In genomic region chr4:107258359-107258758, GRCh38 we compare ENCODE assay signal across 18 cellular contexts.
DNase-seq lines count a peak whose midpoint lies in the region; ATAC-seq and TF ChIP-seq lines count a peak whose summit lies in the region.
"Had no signal": no experiment of that assay in that cellular context is flagged by ENCODE, and none has a peak within 500 bp of the region (broad histone marks: within the 10 kb centered on the region; RNA-seq: fewer than 3 reads in every experiment).

No MANE protein-coding gene starts in this region.

- no peaks in the 10 kb centered on the region for H3K36me3 Mint-ChIP-seq in naive thymus-derived CD4-positive, alpha-beta T cell
- H3K36me3 Mint-ChIP-seq: CD4-positive, CD25-positive, alpha-beta regulatory T cell had no signal

- H3K4me3 ChIP-seq in GM23248 (no peak overlapping the region), SK-N-SH (ENCODE audit: low read depth in 2 of 2, low read length in 1 of 2) (peak overlapping the region; percentile 23 to 41; a peak in 2 of 4 replicates), fibroblast of mammary gland (ENCODE audit: control insufficient read depth, low read depth, low read length) (no peak overlapping the region), skeletal muscle satellite cell (ENCODE audit: low read length) (no peak overlapping the region)
- H3K4me3 ChIP-seq in naive thymus-derived CD4-positive, alpha-beta T cell (ENCODE audit: low read length): no peak overlapping the region
- H3K4me3 ChIP-seq: heart left ventricle, uterus had no signal

- H3K27ac Mint-ChIP-seq in naive thymus-derived CD4-positive, alpha-beta T cell: no peak overlapping the region
- H3K27ac Mint-ChIP-seq: activated naive CD4-positive, alpha-beta T cell treated with anti-CD3 and anti-CD28 coated beads for 36 hours; CD4-positive, CD25-positive, alpha-beta regulatory T cell; endodermal cell; stimulated activated naive CD8-positive, alpha-beta T cell treated with anti-CD3 and anti-CD28 coated beads, Interleukin-15, Interleukin-2, amounts not matched to agents 100 ng/mL and 50 ng/mL, for 24 hours; T-helper 2 cell treated with Interferon-gamma antibody and Interleukin-4, amounts not matched to agents 5 μg/mL and 100 μg/mL, for 36 hours had no signal

- H3K27ac ChIP-seq in GM23248 (no peak overlapping the region), SK-N-SH (ENCODE audit: low read depth in 2 of 2, low read length in 1 of 2) (peak overlapping the region; percentile 64 to 91)
- H3K27ac ChIP-seq in naive thymus-derived CD4-positive, alpha-beta T cell (ENCODE audit: low read depth, low read length): no peak overlapping the region
- H3K27ac ChIP-seq: heart left ventricle, uterus had no signal

- H3K4me1 Mint-ChIP-seq in naive thymus-derived CD4-positive, alpha-beta T cell: no peaks in the 10 kb centered on the region
- H3K4me1 Mint-ChIP-seq: CD4-positive, CD25-positive, alpha-beta regulatory T cell; endodermal cell had no signal

- no peaks in the 10 kb centered on the region for H4K20me1 ChIP-seq in GM23248 (ENCODE audit: insufficient read depth)
- no peaks in the 10 kb centered on the region for H4K20me1 ChIP-seq in SK-N-SH (ENCODE audit: insufficient read depth)

- DNase-seq in GM23248: peak; percentile 70
- DNase-seq in SK-N-SH: no peak
- DNase-seq in fibroblast of mammary gland (ENCODE audit: low read depth): peak; percentile 74
- no peak for DNase-seq in foreskin melanocyte
- DNase-seq in NCI-H187 (lab: John Stamatoyannopoulos, UW): no peak
- DNase-seq in naive thymus-derived CD4-positive, alpha-beta T cell: no peak
- DNase-seq: activated naive CD4-positive, alpha-beta T cell treated with anti-CD3 and anti-CD28 coated beads for 36 hours; CD4-positive, CD25-positive, alpha-beta regulatory T cell; central memory CD4-positive, alpha-beta T cell; endodermal cell; heart left ventricle; NCI-H82; posterior cingulate gyrus; uterus had no signal

- H3F3A ChIP-seq in GM23248 (ENCODE audit: insufficient read depth): no peaks in the 10 kb centered on the region; the same call in 1 of the 2 replicates
- H3F3A ChIP-seq in SK-N-SH (replicated peaks; ENCODE audit: insufficient read depth): peaks cover 37% of the 10 kb centered on the region

- H3K4me2 ChIP-seq in GM23248 (ENCODE audit: unreplicated experiment): no peak overlapping the region
- H3K4me2 ChIP-seq in SK-N-SH: peak overlapping the region; percentile 61
- H3K4me2 ChIP-seq in skeletal muscle satellite cell (ENCODE audit: low read length): peak overlapping the region; percentile 24

- CTCF ChIA-PET in SK-N-SH (lab: Yijun Ruan, JAX): no interaction called here
- CTCF ChIA-PET in naive thymus-derived CD4-positive, alpha-beta T cell (lab: Charles Lee): no interaction called here

- TF ChIP-seq EP300 in SK-N-SH (IDR thresholded peaks at IDR 0.05; ENCODE audit: borderline replicate concordance in 1 of 2, low read depth in 1 of 2, low read length in 1 of 2): peak; percentile 87 to 99

- peaks cover 14% of the 10 kb centered on the region; the same call in 1 of the 2 replicates for H3K4me1 ChIP-seq in GM23248 (ENCODE audit: insufficient read depth)
- H3K4me1 ChIP-seq in SK-N-SH (ENCODE audit: control insufficient read depth in 1 of 2, insufficient read depth in 2 of 2, low read depth in 1 of 2, low read length in 1 of 2): peaks cover 13 to 45% of the 10 kb centered on the region in 2 experiments
- peaks cover 32% of the 10 kb centered on the region for H3K4me1 ChIP-seq in skeletal muscle satellite cell (ENCODE audit: control insufficient read depth, insufficient read depth, low read length)
- no peaks in the 10 kb centered on the region for H3K4me1 ChIP-seq in naive thymus-derived CD4-positive, alpha-beta T cell (ENCODE audit: control insufficient read depth in 2 of 2, insufficient read depth in 2 of 2, low read length in 2 of 2)
- H3K4me1 ChIP-seq: heart left ventricle, uterus had no signal

- ATAC-seq in GM21360 (IDR thresholded peaks at IDR 0.05; ENCODE audit: unreplicated experiment): no peak
- ATAC-seq in naive thymus-derived CD4-positive, alpha-beta T cell: no peak
- ATAC-seq: heart left ventricle had no signal

- H3K9me3 Mint-ChIP-seq in naive thymus-derived CD4-positive, alpha-beta T cell: peaks cover 0 to 1% (median 0%) of the 10 kb centered on the region in 11 donors
- H3K9me3 Mint-ChIP-seq: activated naive CD4-positive, alpha-beta T cell treated with anti-CD3 and anti-CD28 coated beads for 36 hours; endodermal cell; stimulated activated naive CD8-positive, alpha-beta T cell treated with anti-CD3 and anti-CD28 coated beads, Interleukin-15, Interleukin-2, amounts not matched to agents 100 ng/mL and 50 ng/mL, for 24 hours; T-helper 2 cell treated with Interferon-gamma antibody and Interleukin-4, amounts not matched to agents 5 μg/mL and 100 μg/mL, for 36 hours had no signal

- TF ChIP-seq RAD21 in SK-N-SH (IDR thresholded peaks at IDR 0.05; ENCODE audit: low read length): no peak

- H3K9me3 ChIP-seq in GM23248 (ENCODE audit: low read depth) (no peaks in the 10 kb centered on the region), SK-N-SH (no peaks in the 10 kb centered on the region), skeletal muscle satellite cell (replicated peaks; ENCODE audit: low read length) (no peaks in the 10 kb centered on the region)
- no peaks in the 10 kb centered on the region for H3K9me3 ChIP-seq in naive thymus-derived CD4-positive, alpha-beta T cell (ENCODE audit: control insufficient read depth in 2 of 3, low read length in 3 of 3)
- H3K9me3 ChIP-seq: heart left ventricle, uterus had no signal

- H3K9me2 ChIP-seq in GM23248 (ENCODE audit: insufficient read depth) (peaks cover 5% of the 10 kb centered on the region; the same call in 1 of the 2 replicates), SK-N-SH (no peaks in the 10 kb centered on the region)

- H3K79me2 ChIP-seq in GM23248 (ENCODE audit: insufficient read depth) (no peaks in the 10 kb centered on the region), SK-N-SH (ENCODE audit: insufficient read depth) (no peaks in the 10 kb centered on the region)

- no peak overlapping the region for H3K4me3 Mint-ChIP-seq in naive thymus-derived CD4-positive, alpha-beta T cell
- H3K4me3 Mint-ChIP-seq: activated naive CD4-positive, alpha-beta T cell treated with anti-CD3 and anti-CD28 coated beads for 36 hours; CD4-positive, CD25-positive, alpha-beta regulatory T cell; endodermal cell; stimulated activated naive CD8-positive, alpha-beta T cell treated with anti-CD3 and anti-CD28 coated beads, Interleukin-15, Interleukin-2, amounts not matched to agents 100 ng/mL and 50 ng/mL, for 24 hours; T-helper 2 cell treated with Interferon-gamma antibody and Interleukin-4, amounts not matched to agents 5 μg/mL and 100 μg/mL, for 36 hours had no signal

- no peak overlapping the region for H2AFZ ChIP-seq in GM23248
- peak overlapping the region; percentile 8; the same call in 1 of the 2 replicates for H2AFZ ChIP-seq in SK-N-SH (ENCODE audit: low read depth)

- H3K9ac ChIP-seq in GM23248 (no peak overlapping the region), SK-N-SH (no peak overlapping the region), skeletal muscle satellite cell (ENCODE audit: low read depth, low read length) (no peak overlapping the region)

- in situ Hi-C loops in GM23248 (cut with MboI): no loop called here

- POLR2A ChIA-PET in SK-N-SH (lab: Yijun Ruan, JAX): no interaction called here
- POLR2A ChIA-PET in naive thymus-derived CD4-positive, alpha-beta T cell (lab: Charles Lee): no interaction called here

- no peak for TF ChIP-seq CTCF in SK-N-SH (IDR thresholded peaks at IDR 0.05)
- no peak for TF ChIP-seq CTCF in fibroblast of mammary gland (conservative IDR thresholded peaks at IDR 0.05; ENCODE audit: control insufficient read depth, insufficient read depth, low read depth, low read length)

- WGBS in GM23248 (ENCODE audit: low coverage in 1 of 2, low lambda C conversion rate in 2 of 2, missing lambda C conversion rate in 2 of 2), 2 experiments: 93 to 95% methylated on average over 2 of the region's 2 CpGs
- 0% methylated on average over 2 of the region's 2 CpGs for WGBS in SK-N-SH (ENCODE audit: low lambda C conversion rate)

- no peaks in the 10 kb centered on the region for H3K27me3 ChIP-seq in GM23248 (replicated peaks; ENCODE audit: insufficient read depth)
- no peaks in the 10 kb centered on the region for H3K27me3 ChIP-seq in SK-N-SH (ENCODE audit: insufficient read depth)
- H3K27me3 ChIP-seq in skeletal muscle satellite cell (ENCODE audit: control insufficient read depth, insufficient read depth, low read length): no peaks in the 10 kb centered on the region
- no peaks in the 10 kb centered on the region for H3K27me3 ChIP-seq in naive thymus-derived CD4-positive, alpha-beta T cell (ENCODE audit: control insufficient read depth in 2 of 2, insufficient read depth in 2 of 2, low read length in 2 of 2)
- H3K27me3 ChIP-seq: heart left ventricle, uterus had no signal

- H3K27me3 Mint-ChIP-seq in naive thymus-derived CD4-positive, alpha-beta T cell: peaks cover 0 to 27% (median 8%) of the 10 kb centered on the region in 5 donors
- H3K27me3 Mint-ChIP-seq: CD4-positive, CD25-positive, alpha-beta regulatory T cell; stimulated activated naive CD8-positive, alpha-beta T cell treated with anti-CD3 and anti-CD28 coated beads, Interleukin-15, Interleukin-2, amounts not matched to agents 100 ng/mL and 50 ng/mL, for 24 hours had no signal

- H3K36me3 ChIP-seq in GM23248 (ENCODE audit: low read depth) (no peaks in the 10 kb centered on the region), SK-N-SH (replicated peaks in 1 of 2; ENCODE audit: control insufficient read depth in 1 of 2, insufficient read depth in 2 of 2, low read length in 1 of 2) (no peaks in the 10 kb centered on the region), skeletal muscle satellite cell (ENCODE audit: insufficient read depth, low read length) (no peaks in the 10 kb centered on the region)
- H3K36me3 ChIP-seq in naive thymus-derived CD4-positive, alpha-beta T cell (ENCODE audit: control insufficient read depth in 2 of 3, insufficient read depth in 3 of 3, low read length in 3 of 3): no peaks in the 10 kb centered on the region
- H3K36me3 ChIP-seq: heart left ventricle, uterus had no signal

- intact Hi-C loops in naive thymus-derived CD4-positive, alpha-beta T cell (cut with micrococcal nuclease): no loop called here

TF ChIP-seq in SK-N-SH, 30 proteins besides CTCF, POLR2A, EP300 and RAD21 (continues in another document):
- TF ChIP-seq SMC3 (IDR thresholded peaks at IDR 0.05; ENCODE audit: low read depth, low read length): peak; percentile 8; the same call in 1 of the 2 replicates
- no peak for TF ChIP-seq YY1 (IDR thresholded peaks at IDR 0.05; ENCODE audit: low read depth)
- TF ChIP-seq ELF1 (IDR thresholded peaks at IDR 0.05): peak; percentile 44; the same call in 1 of the 2 replicates
- no peak for TF ChIP-seq EZH2phosphoT487 (IDR thresholded peaks at IDR 0.05; ENCODE audit: borderline replicate concordance, low read depth)
- TF ChIP-seq TCF12 (IDR thresholded peaks at IDR 0.05): peak; percentile 99

Comparison
In these comparisons a context has a peak if more than half of its experiments do, and no peak if none do; other contexts are left out.
1. DNase-seq: peak in GM23248 (single experiment) and fibroblast of mammary gland (single experiment); none in SK-N-SH (single experiment), foreskin melanocyte (single experiment), NCI-H187 (0 of 2) and naive thymus-derived CD4-positive, alpha-beta T cell (0 of 9).
2. H3K27ac ChIP-seq: peak in SK-N-SH (2 of 2); none in GM23248 (single experiment) and naive thymus-derived CD4-positive, alpha-beta T cell (single experiment).
3. H3K4me3 ChIP-seq: peak in SK-N-SH (2 of 2); none in GM23248 (single experiment), fibroblast of mammary gland (single experiment), skeletal muscle satellite cell (single experiment) and naive thymus-derived CD4-positive, alpha-beta T cell (single experiment).